Comparison of ENCODE assay signal across 10 cellular contexts in genomic region chr1:21021311-21021710, GRCh38.
DNase-seq lines count a peak whose midpoint lies in the region; ATAC-seq and TF ChIP-seq lines count a peak whose summit lies in the region.
"Had no signal": no experiment of that assay in that cellular context is flagged by ENCODE, and none has a peak within 500 bp of the region (broad histone marks: within the 10 kb centered on the region; RNA-seq: fewer than 3 reads in every experiment).

No MANE protein-coding gene starts in this region.

- H2AFZ ChIP-seq in HCT116 (ENCODE audit: low read depth, low read length, poor library complexity, severe bottlenecking) (no peak overlapping the region), SK-N-SH (ENCODE audit: low read depth) (no peak overlapping the region), hepatocyte (no peak overlapping the region)

- H3K9me2 ChIP-seq in HCT116 (ENCODE audit: insufficient read depth) (no peaks in the 10 kb centered on the region; the same call in 1 of the 2 replicates), SK-N-SH (no peaks in the 10 kb centered on the region), hepatocyte (replicated peaks; ENCODE audit: insufficient read depth) (no peaks in the 10 kb centered on the region)

- H3K79me2 ChIP-seq in HCT116 (ENCODE audit: insufficient read depth, low read length) = peaks cover 18% of the 10 kb centered on the region
- peaks cover 70% of the 10 kb centered on the region for H3K79me2 ChIP-seq in SK-N-SH (ENCODE audit: insufficient read depth)
- H3K79me2 ChIP-seq in hepatocyte = peaks cover 64% of the 10 kb centered on the region

- H3F3A ChIP-seq in SK-N-SH (replicated peaks; ENCODE audit: insufficient read depth) = peaks cover 15% of the 10 kb centered on the region

- POLR2A ChIA-PET in HCT116 (lab: Charles Lee) = no interaction called here
- POLR2A ChIA-PET in SK-N-SH (lab: Yijun Ruan, JAX) = no interaction called here

- no peak for DNase-seq in HCT116 (ENCODE audit: low read depth, low spot score)
- DNase-seq in SK-N-SH = no peak
- DNase-seq in hepatocyte (ENCODE audit: low spot score) = no peak
- no peak for DNase-seq in H7
- DNase-seq: KBM-7, left cardiac atrium, NCI-H2171 had no signal

- RAD21 ChIA-PET in HCT116 (lab: Charles Lee; ENCODE audit: low non-redundant PET in 1 of 2, low total read pairs in 2 of 2, uncharacterized antibody in 2 of 2, unreplicated experiment in 2 of 2) = no interaction called here

- H4K20me1 ChIP-seq in HCT116 (ENCODE audit: insufficient read depth) (no peaks in the 10 kb centered on the region), SK-N-SH (ENCODE audit: insufficient read depth) (peaks cover 16% of the 10 kb centered on the region), hepatocyte (ENCODE audit: insufficient read depth, poor library complexity, severe bottlenecking) (no peaks in the 10 kb centered on the region)

- TF ChIP-seq POLR2A in HCT116 (IDR thresholded peaks at IDR 0.05; ENCODE audit: borderline replicate concordance, extremely low read depth, insufficient read depth, insufficient read length) = no peak

- WGBS in SK-N-SH (ENCODE audit: low lambda C conversion rate) = 94% methylated on average over 4 of the region's 4 CpGs
- 84% methylated on average over 4 of the region's 4 CpGs for WGBS in hepatocyte (ENCODE audit: low lambda C conversion rate, missing lambda C conversion rate)

- TF ChIP-seq RAD21 in HCT116 (IDR thresholded peaks at IDR 0.05; ENCODE audit: low read depth) (no peak), SK-N-SH (IDR thresholded peaks at IDR 0.05; ENCODE audit: low read length) (no peak)

- TF ChIP-seq CTCF in HCT116 (IDR thresholded peaks at IDR 0.05 in 2 of 3, conservative IDR thresholded peaks at IDR 0.05 in 1 of 3; ENCODE audit: borderline replicate concordance in 1 of 3, insufficient read depth in 1 of 3, low read depth in 2 of 3, low read length in 2 of 3) (no peak), SK-N-SH (IDR thresholded peaks at IDR 0.05) (no peak), hepatocyte (IDR thresholded peaks at IDR 0.05; ENCODE audit: poor library complexity) (no peak)

- ATAC-seq in HCT116 = no peak
- ATAC-seq in GM21423 (IDR thresholded peaks at IDR 0.05; ENCODE audit: unreplicated experiment) = no peak
- ATAC-seq in HG02610 (IDR thresholded peaks at IDR 0.05; ENCODE audit: unreplicated experiment) = no peak

- no peaks in the 10 kb centered on the region for H3K27me3 ChIP-seq in HCT116 (ENCODE audit: insufficient read depth, low read length)
- no peaks in the 10 kb centered on the region for H3K27me3 ChIP-seq in SK-N-SH (ENCODE audit: insufficient read depth)
- H3K27me3 ChIP-seq in hepatocyte = no peaks in the 10 kb centered on the region
- no peaks in the 10 kb centered on the region for H3K27me3 ChIP-seq in skeletal muscle tissue (ENCODE audit: control insufficient read depth in 3 of 3, insufficient read depth in 3 of 3, low read length in 3 of 3)
- no peaks in the 10 kb centered on the region for H3K27me3 ChIP-seq in H7 (ENCODE audit: control insufficient read depth, insufficient read depth, low read length)

- peaks cover 27 to 38% of the 10 kb centered on the region in 2 experiments for H3K4me1 ChIP-seq in HCT116 (ENCODE audit: control insufficient read depth in 1 of 2, insufficient read depth in 2 of 2, low read length in 2 of 2)
- peaks cover 11 to 15% of the 10 kb centered on the region in 2 experiments for H3K4me1 ChIP-seq in SK-N-SH (ENCODE audit: control insufficient read depth in 1 of 2, insufficient read depth in 2 of 2, low read depth in 1 of 2, low read length in 1 of 2)
- H3K4me1 ChIP-seq in hepatocyte (ENCODE audit: insufficient read depth) = peaks cover 21% of the 10 kb centered on the region
- peaks cover 8 to 23% (median 19%) of the 10 kb centered on the region in 3 donors for H3K4me1 ChIP-seq in skeletal muscle tissue (ENCODE audit: control insufficient read depth in 3 of 3, insufficient read depth in 3 of 3, low read length in 3 of 3)

- H3K9me3 ChIP-seq in HCT116 (ENCODE audit: control insufficient read depth in 1 of 2, insufficient read depth in 1 of 2, low read depth in 1 of 2, low read length in 2 of 2) (no peaks in the 10 kb centered on the region), SK-N-SH (no peaks in the 10 kb centered on the region), hepatocyte (ENCODE audit: low read depth) (no peaks in the 10 kb centered on the region), skeletal muscle tissue (ENCODE audit: control insufficient read depth in 3 of 3, low read length in 3 of 3) (no peaks in the 10 kb centered on the region)

- no peak overlapping the region for H3K4me3 ChIP-seq in HCT116 (replicated peaks in 1 of 2; ENCODE audit: low read depth in 1 of 2, low read length in 2 of 2)
- no peak overlapping the region for H3K4me3 ChIP-seq in SK-N-SH (ENCODE audit: low read depth in 2 of 2, low read length in 1 of 2)
- H3K4me3 ChIP-seq in hepatocyte = no peak overlapping the region
- H3K4me3 ChIP-seq in skeletal muscle tissue (ENCODE audit: low read length in 3 of 3) = no peak overlapping the region
- no peak overlapping the region for H3K4me3 ChIP-seq in H7 (ENCODE audit: insufficient read depth, low read depth, low read length)

- H3K27ac ChIP-seq in HCT116 (ENCODE audit: low read depth, low read length) = peak overlapping the region; percentile 91
- peak overlapping the region in 1 of 2 experiments; percentile 98; a peak in 2 of 4 replicates for H3K27ac ChIP-seq in SK-N-SH (ENCODE audit: low read depth in 2 of 2, low read length in 1 of 2)
- H3K27ac ChIP-seq in hepatocyte = peak overlapping the region; percentile 82
- peak overlapping the region; percentile 96 for H3K27ac ChIP-seq in skeletal muscle tissue (ENCODE audit: low read depth, low read length)

- BruUV-seq in HCT116 (replicated peaks; lab: Mats Ljungman, UMichigan) = no TSS peak

- intact Hi-C loops in HCT116 (cut with micrococcal nuclease) = loop anchor here (5.0 kb wide), 1 partner anchor 156 kb away; the partner anchor contains the start of gene EIF4G3

- CTCF ChIA-PET in HCT116 (lab: Charles Lee) = no interaction called here
- CTCF ChIA-PET in SK-N-SH (lab: Yijun Ruan, JAX) = interaction anchor here (0.7 kb wide), 2 partner anchors 110 to 325 kb away, joined by 4 read pairs; no protein-coding TSS in a partner anchor

- no peak overlapping the region; the same call in 1 of the 2 replicates for H3K9ac ChIP-seq in HCT116 (ENCODE audit: low read length)
- H3K9ac ChIP-seq in SK-N-SH = peak overlapping the region; percentile 25; the same call in 1 of the 2 replicates
- no peak overlapping the region for H3K9ac ChIP-seq in skeletal muscle tissue (ENCODE audit: low read depth in 1 of 3, low read length in 3 of 3)

- H3K4me2 ChIP-seq in HCT116 (ENCODE audit: low read length) (peak overlapping the region; percentile 66), SK-N-SH (peak overlapping the region; percentile 53), hepatocyte (no peak overlapping the region)

- no peaks in the 10 kb centered on the region for H3K36me3 ChIP-seq in HCT116 (ENCODE audit: control insufficient read depth in 1 of 2, insufficient read depth in 2 of 2, low read length in 2 of 2)
- no peaks in the 10 kb centered on the region for H3K36me3 ChIP-seq in SK-N-SH (replicated peaks in 1 of 2; ENCODE audit: control insufficient read depth in 1 of 2, insufficient read depth in 2 of 2, low read length in 1 of 2)
- H3K36me3 ChIP-seq in hepatocyte (replicated peaks; ENCODE audit: insufficient read depth, low read depth) = no peaks in the 10 kb centered on the region
- no peaks in the 10 kb centered on the region for H3K36me3 ChIP-seq in skeletal muscle tissue (ENCODE audit: control insufficient read depth in 3 of 3, insufficient read depth in 3 of 3, low read length in 3 of 3)
- no peaks in the 10 kb centered on the region for H3K36me3 ChIP-seq in H7 (replicated peaks; ENCODE audit: control insufficient read depth, insufficient read depth, low read length)

- TF ChIP-seq EP300 in SK-N-SH (IDR thresholded peaks at IDR 0.05; ENCODE audit: borderline replicate concordance in 1 of 2, low read depth in 1 of 2, low read length in 1 of 2) = no peak

TF ChIP-seq in HCT116, 20 proteins besides CTCF, POLR2A, EP300 and RAD21 (continues in another document):
- no peak for TF ChIP-seq POLR2AphosphoS5 (IDR thresholded peaks at IDR 0.05; ENCODE audit: low read depth, low read length)
- no peak for TF ChIP-seq SIN3A (IDR thresholded peaks at IDR 0.05; ENCODE audit: low read depth)
- no peak for TF ChIP-seq SRF (IDR thresholded peaks at IDR 0.05; ENCODE audit: low read depth)
- TF ChIP-seq CBX3 (IDR thresholded peaks at IDR 0.05; ENCODE audit: low read depth) = no peak
- TF ChIP-seq CEBPB (IDR thresholded peaks at IDR 0.05; ENCODE audit: low read depth) = no peak
- TF ChIP-seq EZH2phosphoT487 (IDR thresholded peaks at IDR 0.05; ENCODE audit: borderline replicate concordance) = no peak
- no peak for TF ChIP-seq SP1 (IDR thresholded peaks at IDR 0.05; ENCODE audit: low read depth)
- TF ChIP-seq TCF7L2 (IDR thresholded peaks at IDR 0.05; ENCODE audit: borderline replicate concordance, extremely low read depth, insufficient read depth, insufficient read length) = no peak
- no peak for TF ChIP-seq ELF1 (IDR thresholded peaks at IDR 0.05; ENCODE audit: borderline replicate concordance, low read depth)
- TF ChIP-seq ATF3 (IDR thresholded peaks at IDR 0.05) = no peak

TF ChIP-seq in SK-N-SH, 30 proteins besides CTCF, POLR2A, EP300 and RAD21:
- TF ChIP-seq SMC3 (IDR thresholded peaks at IDR 0.05; ENCODE audit: low read depth, low read length) (no peak), NFIC (IDR thresholded peaks at IDR 0.05; ENCODE audit: borderline replicate concordance) (no peak), YY1 (IDR thresholded peaks at IDR 0.05; ENCODE audit: low read depth) (no peak), ELF1 (IDR thresholded peaks at IDR 0.05) (no peak), RCOR1 (IDR thresholded peaks at IDR 0.05; ENCODE audit: low read length) (no peak), FOXJ3 (CRISPR knock-in tag; IDR thresholded peaks at IDR 0.05) (no peak)
